In the genomic region with DNA sequence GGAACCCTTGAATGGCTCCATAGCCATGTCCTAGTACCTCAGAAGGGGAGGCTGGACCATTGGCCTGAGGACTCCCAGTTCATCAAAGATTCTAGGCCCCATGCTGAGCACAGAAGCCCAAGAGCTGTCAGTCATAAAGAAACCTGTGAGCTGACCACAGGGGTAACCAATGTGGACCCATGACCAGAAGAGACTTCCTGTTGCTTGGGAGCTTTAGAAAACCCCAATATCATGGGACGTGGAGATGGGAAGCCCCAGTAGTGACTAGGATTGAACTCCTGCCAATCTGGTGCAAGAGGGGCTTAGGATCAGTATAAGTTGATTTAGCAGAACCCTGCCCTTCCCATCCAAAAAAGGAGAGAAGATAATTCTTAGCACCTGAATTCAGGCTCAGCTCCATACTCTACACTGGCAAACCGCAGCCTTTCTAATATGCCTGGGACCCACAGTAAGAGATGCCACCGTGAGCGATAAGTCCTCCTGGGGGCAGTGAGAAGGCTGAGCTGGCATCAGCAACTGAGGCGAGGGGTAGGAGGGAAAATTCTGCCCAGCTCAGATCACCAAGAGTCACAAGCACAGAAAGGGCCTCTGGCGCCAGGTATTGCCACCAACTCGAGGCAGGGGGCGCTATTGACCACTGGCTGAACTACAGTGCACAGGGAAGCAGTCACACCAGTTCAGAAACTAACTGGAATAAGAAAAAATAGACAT, we compare ENCODE assay signal across 8 cellular contexts.
DNase-seq lines count a peak whose midpoint lies in the region; TF ChIP-seq lines count a peak whose summit lies in the region.

No MANE protein-coding gene starts in this region.

- H3K4me3 Mint-ChIP-seq in H9: no peak overlapping the region
- no peak overlapping the region for H3K4me3 Mint-ChIP-seq in immature natural killer cell

- H3K4me3 ChIP-seq in A673 (ENCODE audit: low read depth, low read length, poor library complexity, severe bottlenecking): no peak overlapping the region
- H3K4me3 ChIP-seq in KMS-11 (IDR thresholded peaks at IDR 0.05; ENCODE audit: insufficient read depth, low read depth, low read length): no peak overlapping the region
- H3K4me3 ChIP-seq in WI38 (ENCODE audit: low read depth, low read length): no peak overlapping the region
- no peak overlapping the region for H3K4me3 ChIP-seq in tibial artery

- no peak overlapping the region for H2BK120ac ChIP-seq in H9 (ENCODE audit: low read depth, low read length, poor library complexity, severe bottlenecking)

- no peak overlapping the region for H3K4ac ChIP-seq in H9 (ENCODE audit: low read depth, low read length)

- TF ChIP-seq CTCF in A673 (conservative IDR thresholded peaks at IDR 0.05; ENCODE audit: low read depth, low read length) (peak; percentile 89), GM10266 (IDR thresholded peaks at IDR 0.05; ENCODE audit: control insufficient read depth, insufficient read depth, low read depth, missing control alignments) (peak; percentile 71), H9 (conservative IDR thresholded peaks at IDR 0.05) (peak; percentile 90), KMS-11 (conservative IDR thresholded peaks at IDR 0.05; ENCODE audit: low read depth, low read length) (peak; percentile 73), WI38 (IDR thresholded peaks at IDR 0.05; ENCODE audit: low read depth, low read length) (peak; percentile 65), tibial artery (IDR thresholded peaks at IDR 0.05) (no peak)

- H3K9me3 Mint-ChIP-seq in H9 (no peaks in the 10 kb centered on the region), immature natural killer cell (no peaks in the 10 kb centered on the region)

- no peak overlapping the region for H3K4me2 ChIP-seq in H9 (ENCODE audit: insufficient read depth, insufficient read length, low read length)
- no peak overlapping the region for H3K4me2 ChIP-seq in KMS-11

- no peak overlapping the region for H3K56ac ChIP-seq in H9 (ENCODE audit: insufficient read length, low read depth, low read length)

- H3K23ac ChIP-seq in H9 (ENCODE audit: insufficient read length, low read depth, low read length): no peak overlapping the region

- H3K27ac Mint-ChIP-seq in H9 (no peak overlapping the region), immature natural killer cell (no peak overlapping the region)

- no peaks in the 10 kb centered on the region for H3K27me3 ChIP-seq in A673 (replicated peaks; ENCODE audit: insufficient read depth, low read depth, low read length, poor library complexity)
- H3K27me3 ChIP-seq in H9 (ENCODE audit: insufficient read depth, low read length): no peaks in the 10 kb centered on the region
- no peaks in the 10 kb centered on the region for H3K27me3 ChIP-seq in KMS-11 (ENCODE audit: insufficient read depth, low read depth)
- H3K27me3 ChIP-seq in tibial artery: no peaks in the 10 kb centered on the region

- H4K91ac ChIP-seq in H9 (ENCODE audit: insufficient read length, low read depth, low read length): no peak overlapping the region

- POLR2A ChIA-PET in A673 (lab: Charles Lee; ENCODE audit: low non-redundant PET): no interaction called here

- H4K20me1 ChIP-seq in H9 (ENCODE audit: control insufficient read depth, insufficient read depth, insufficient read length) (no peaks in the 10 kb centered on the region), KMS-11 (ENCODE audit: insufficient read depth) (no peaks in the 10 kb centered on the region)

- intact Hi-C loops in A673 (cut with micrococcal nuclease; ENCODE audit: unreplicated experiment) (no loop called here), tibial artery (cut with DNase I; ENCODE audit: low total_unique reads) (no loop called here)

- no peak overlapping the region for H2BK20ac ChIP-seq in H9 (ENCODE audit: low read depth, low read length, poor library complexity, severe bottlenecking)

- no peak overlapping the region for H2AK5ac ChIP-seq in H9 (ENCODE audit: insufficient read length, low read length)

- H3K79me2 ChIP-seq in H9 (ENCODE audit: insufficient read depth, low read length) (no peaks in the 10 kb centered on the region), KMS-11 (ENCODE audit: insufficient read depth, low read depth) (no peaks in the 10 kb centered on the region)

- no peak overlapping the region for H3K18ac ChIP-seq in H9 (ENCODE audit: insufficient read length, low read depth, low read length)

- H3K4me1 ChIP-seq in A673 (ENCODE audit: insufficient read depth, low read length, poor library complexity, severe bottlenecking) (no peaks in the 10 kb centered on the region), H9 (ENCODE audit: insufficient read depth, low read length) (no peaks in the 10 kb centered on the region), KMS-11 (ENCODE audit: low read depth, poor library complexity, severe bottlenecking) (no peaks in the 10 kb centered on the region), tibial artery (no peaks in the 10 kb centered on the region)

- H3K36me3 ChIP-seq in A673 (ENCODE audit: insufficient read depth, low read length, poor library complexity, severe bottlenecking) (no peaks in the 10 kb centered on the region), KMS-11 (ENCODE audit: insufficient read depth) (no peaks in the 10 kb centered on the region), tibial artery (no peaks in the 10 kb centered on the region)

- CTCF ChIA-PET in A673 (lab: Charles Lee): interaction anchor here (0.6 to 1.0 kb wide), 2 partner anchors 53 to 353 kb away, joined by 3 read pairs; no protein-coding TSS in a partner anchor

- DNase-seq in A673 (ENCODE audit: low spot score) (peak; percentile 57), GM10266 (ENCODE audit: extremely low spot score) (peak; percentile 51), H9 (peak; percentile 76), immature natural killer cell (peak in 2 of 3 donors; percentile 5 to 10), tibial artery (peak; percentile 29 to 50), NCI-H187 treated with DMSO at 0.1 percent for 48 hours (lab: John Stamatoyannopoulos, UW) (no peak)

- no peak overlapping the region for H3K14ac ChIP-seq in H9 (ENCODE audit: insufficient read depth, low read length)

- H2AFZ ChIP-seq in H9 (ENCODE audit: low read length) (no peak overlapping the region), KMS-11 (ENCODE audit: low read depth) (no peak overlapping the region)

- H3K23me2 ChIP-seq in H9 (ENCODE audit: insufficient read length, low read depth, low read length, poor library complexity, severe bottlenecking): no peaks in the 10 kb centered on the region

- no peak overlapping the region for H3K9ac ChIP-seq in H9 (ENCODE audit: extremely low read depth, insufficient read length, low read length)
- no peak overlapping the region for H3K9ac ChIP-seq in KMS-11

- no peaks in the 10 kb centered on the region for H3K4me1 Mint-ChIP-seq in H9
- no peaks in the 10 kb centered on the region for H3K4me1 Mint-ChIP-seq in immature natural killer cell

- no CpG with 5 or more reads among the region's 8 CpGs for WGBS in H9 (ENCODE audit: extremely low coverage, insufficient read length, low lambda C conversion rate)

- H3T11ph ChIP-seq in H9 (ENCODE audit: low read length): no peak overlapping the region

- no peak overlapping the region for H2BK15ac ChIP-seq in H9 (ENCODE audit: low read depth, low read length)

- no TSS peak for BruUV-seq in A673 (replicated peaks; lab: Mats Ljungman, UMichigan)

- no peak overlapping the region for H4K5ac ChIP-seq in H9 (ENCODE audit: insufficient read length, low read depth, low read length)

- H3K27me3 Mint-ChIP-seq in H9 (ENCODE audit: low read depth) (no peaks in the 10 kb centered on the region; the same call in 1 of the 2 replicates), immature natural killer cell (ENCODE audit: low read depth in 3 of 3) (peaks cover 0 to 2% (median 0%) of the 10 kb centered on the region in 3 donors)

- no peaks in the 10 kb centered on the region for H3K79me1 ChIP-seq in H9 (ENCODE audit: insufficient read depth, low read depth, low read length, poor library complexity, severe bottlenecking)

- H3K36me3 Mint-ChIP-seq in H9 (ENCODE audit: insufficient read depth in 1 of 3, low read depth in 3 of 3) (no peaks in the 10 kb centered on the region), immature natural killer cell (no peaks in the 10 kb centered on the region)

- no peak overlapping the region for H2BK12ac ChIP-seq in H9 (ENCODE audit: insufficient read length, low read depth, low read length)

- no peak overlapping the region for H4K8ac ChIP-seq in H9 (replicated peaks; ENCODE audit: insufficient read length, low read depth, low read length)

- H3K9me3 ChIP-seq in A673 (ENCODE audit: low read depth, low read length, poor library complexity, severe bottlenecking): no peaks in the 10 kb centered on the region
- H3K9me3 ChIP-seq in H9 (ENCODE audit: control insufficient read depth, low read depth, low read length): no peaks in the 10 kb centered on the region
- H3K9me3 ChIP-seq in tibial artery: no peaks in the 10 kb centered on the region

- H3K27ac ChIP-seq in A673 (ENCODE audit: low read depth, low read length, poor library complexity, severe bottlenecking) (no peak overlapping the region), H9 (ENCODE audit: insufficient read length, low read depth, low read length) (no peak overlapping the region), KMS-11 (no peak overlapping the region), tibial artery (no peak overlapping the region)

- H2BK5ac ChIP-seq in H9 (ENCODE audit: insufficient read length, low read length): no peak overlapping the region

Comparison
In these comparisons a context has a peak if more than half of its experiments do, and no peak if none do; other contexts are left out.
1. CTCF ChIP-seq: peak in A673 (single experiment), GM10266 (single experiment), H9 (single experiment), KMS-11 (single experiment) and WI38 (single experiment); none in tibial artery (0 of 2).